12 cellular contexts compared by ENCODE assay signal in the genomic region with DNA sequence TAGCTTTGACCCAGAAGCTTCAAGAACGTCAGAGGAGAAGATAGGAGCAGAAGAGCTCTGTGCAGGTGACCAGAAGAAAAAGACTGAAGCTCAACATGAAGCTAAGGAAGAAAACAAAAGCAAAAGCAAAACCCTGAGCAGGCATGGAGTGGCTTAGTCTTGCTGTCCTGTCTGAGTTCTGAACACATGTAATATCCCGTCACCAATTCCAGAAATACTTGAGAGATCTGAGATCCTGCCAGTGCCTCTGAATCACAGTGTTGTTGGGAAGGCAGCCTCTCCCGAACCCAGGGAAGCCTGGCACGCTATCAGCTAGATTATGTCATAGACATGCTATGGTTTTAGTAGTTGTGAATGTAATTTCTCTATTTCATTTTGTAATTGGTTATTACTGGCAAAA.
DNase-seq lines count a peak whose midpoint lies in the region; ATAC-seq, FAIRE-seq and TF ChIP-seq lines count a peak whose summit lies in the region.
"Had no signal": no experiment of that assay in that cellular context is flagged by ENCODE, and none has a peak within 500 bp of the region (broad histone marks: within the 10 kb centered on the region; RNA-seq: fewer than 3 reads in every experiment).

No MANE protein-coding gene starts in this region.

- SMC1A ChIA-PET in GM12878 (lab: Charles Lee; ENCODE audit: uncharacterized antibody, unreplicated experiment), result interaction anchor here (0.6 to 0.9 kb wide), 3 partner anchors 42 to 344 kb away, joined by 3 to 5 read pairs (median 3); no protein-coding TSS in a partner anchor

- POLR2A ChIA-PET in HepG2 (lab: Yijun Ruan, JAX), result no interaction called here
- POLR2A ChIA-PET in GM12878 (lab: Charles Lee), result no interaction called here

- H3K27ac ChIP-seq in liver (ENCODE audit: low read depth in 1 of 2, low read length in 2 of 2) (no peak overlapping the region), HepG2 (ENCODE audit: extremely low read length, insufficient read depth, low read length) (no peak overlapping the region), GM12878 (ENCODE audit: control insufficient read depth, insufficient read depth) (no peak overlapping the region), left lung (no peak overlapping the region), aorta (ENCODE audit: low read depth in 1 of 2, low read length in 2 of 2) (peak overlapping the region in 1 of 2 donors; percentile 86)
- H3K27ac ChIP-seq: SJSA1 had no signal

- no peaks in the 10 kb centered on the region for H3K9me3 ChIP-seq in liver (ENCODE audit: control insufficient read depth in 4 of 4, low read length in 3 of 4)
- H3K9me3 ChIP-seq in HepG2 (ENCODE audit: low read length), result no peaks in the 10 kb centered on the region
- H3K9me3 ChIP-seq in GM12878 (replicated peaks; ENCODE audit: control insufficient read depth, insufficient read depth, low read length), result no peaks in the 10 kb centered on the region; the same call in 2 of the 3 replicates
- H3K9me3 ChIP-seq in left lung, result no peaks in the 10 kb centered on the region
- no peaks in the 10 kb centered on the region for H3K9me3 ChIP-seq in aorta (ENCODE audit: control insufficient read depth, low read length)
- H3K9me3 ChIP-seq: SJSA1 had no signal

- ATAC-seq in HepG2 (no peak), GM12878 (peak; percentile 71), left lung (peak; percentile 97), aorta (ENCODE audit: low FRiP score) (peak; percentile 89)
- no peak for ATAC-seq in stimulated activated naive B cell treated with anti-CD40 and anti-IgM and Interleukin-4, amounts not matched to agents 10 μg/mL and 1 μg/mL and 100 μg/mL, for 72 hours (replicated peaks)

- no peak for TF ChIP-seq RAD21 in liver (IDR thresholded peaks at IDR 0.05)
- no peak for TF ChIP-seq RAD21 in HepG2 (CRISPR knock-in tag; IDR thresholded peaks at IDR 0.05)
- TF ChIP-seq RAD21 in GM12878 (IDR thresholded peaks at IDR 0.05; ENCODE audit: insufficient read depth, low read depth, low read length), result no peak

- H3K36me3 ChIP-seq in liver (ENCODE audit: control insufficient read depth in 4 of 4, insufficient read depth in 3 of 4, low read depth in 1 of 4, low read length in 3 of 4) (no peaks in the 10 kb centered on the region), HepG2 (replicated peaks in 1 of 2; ENCODE audit: control insufficient read depth in 1 of 2, insufficient read depth in 2 of 2, low read length in 2 of 2) (no peaks in the 10 kb centered on the region), GM12878 (ENCODE audit: control insufficient read depth in 2 of 2, insufficient read depth in 2 of 2, low read length in 1 of 2) (no peaks in the 10 kb centered on the region), left lung (no peaks in the 10 kb centered on the region), aorta (ENCODE audit: control insufficient read depth in 1 of 2, insufficient read depth in 2 of 2, low read length in 1 of 2) (no peaks in the 10 kb centered on the region)
- H3K36me3 ChIP-seq: SJSA1 had no signal

- no peak overlapping the region for H3K27ac Mint-ChIP-seq in stimulated activated naive B cell treated with anti-CD40 and anti-IgM and Interleukin-4, amounts not matched to agents 10 μg/mL and 1 μg/mL and 100 μg/mL, for 72 hours

- H4K20me1 ChIP-seq in HepG2 (ENCODE audit: insufficient read depth, low read length) (no peaks in the 10 kb centered on the region), GM12878 (ENCODE audit: control insufficient read depth, insufficient read depth) (no peaks in the 10 kb centered on the region)

- no peak overlapping the region for H3K4me3 Mint-ChIP-seq in stimulated activated naive B cell treated with anti-CD40 and anti-IgM and Interleukin-4, amounts not matched to agents 10 μg/mL and 1 μg/mL and 100 μg/mL, for 72 hours

- H3K4me1 ChIP-seq in liver (ENCODE audit: control insufficient read depth in 4 of 4, insufficient read depth in 4 of 4, low read length in 3 of 4) (peaks cover 0 to 3% (median 0%) of the 10 kb centered on the region in 4 donors), HepG2 (ENCODE audit: insufficient read depth, low read length) (no peaks in the 10 kb centered on the region), GM12878 (ENCODE audit: control insufficient read depth, insufficient read depth, low read length) (no peaks in the 10 kb centered on the region), left lung (no peaks in the 10 kb centered on the region), aorta (ENCODE audit: control insufficient read depth in 1 of 2, insufficient read depth in 2 of 2, low read length in 2 of 2) (no peaks in the 10 kb centered on the region)
- H3K4me1 ChIP-seq: SJSA1 had no signal

- DNase-seq in HepG2 (ENCODE audit: low spot score) (no peak), GM12878 (ENCODE audit: low read depth, low spot score) (peak; percentile 3), left lung (peak in 1 of 2 donors; percentile 45), aorta (peak; percentile 79 to 80), erythroblast (lab: John Stamatoyannopoulos, UW) (no peak)
- no peak for DNase-seq in central memory CD4-positive, alpha-beta T cell
- DNase-seq in stimulated activated naive B cell treated with anti-CD40 and anti-IgM and Interleukin-4, amounts not matched to agents 10 μg/mL and 1 μg/mL and 100 μg/mL, for 72 hours, result no peak
- DNase-seq: activated CD8-positive, alpha-beta memory T cell treated with anti-CD3 and anti-CD28 coated beads, Interleukin-2, amount 50 U/mL, for 48 hours; mammary epithelial cell had no signal

- no peak overlapping the region for H2AFZ ChIP-seq in HepG2 (ENCODE audit: low read length)
- H2AFZ ChIP-seq in GM12878 (ENCODE audit: control insufficient read depth, low read depth, low read length), result peak overlapping the region; percentile 60

- intact Hi-C loops in HepG2 (cut with micrococcal nuclease; ENCODE audit: unreplicated experiment), result no loop called here
- intact Hi-C loops in GM12878 (cut with micrococcal nuclease; ENCODE audit: unreplicated experiment), result no loop called here
- intact Hi-C loops in left lung (cut with DNase I), result no loop called here
- intact Hi-C loops in aorta (cut with DNase I), result loop anchor here (10.0 kb wide), 2 partner anchors 163 to 233 kb away; partner anchors contain the start of gene ICE1 (in 1 of the 2)

- H3K4me2 ChIP-seq in HepG2 (ENCODE audit: low read depth, low read length) (no peak overlapping the region), GM12878 (ENCODE audit: control insufficient read depth, insufficient read depth) (peak overlapping the region; percentile 32; the same call in 1 of the 2 replicates)

- H3K9ac ChIP-seq in liver (ENCODE audit: low read depth in 1 of 2, low read length in 2 of 2) (no peak overlapping the region), HepG2 (ENCODE audit: insufficient read depth, low read depth, low read length) (no peak overlapping the region), GM12878 (ENCODE audit: control insufficient read depth, insufficient read depth, low read length) (no peak overlapping the region)

- TF ChIP-seq CTCF in liver (IDR thresholded peaks at IDR 0.05; ENCODE audit: low read depth, low read length, missing input control), result no peak
- TF ChIP-seq CTCF in HepG2 (CRISPR knock-in tag; IDR thresholded peaks at IDR 0.05), result no peak
- no peak for TF ChIP-seq CTCF in GM12878 (IDR thresholded peaks at IDR 0.05 in 2 of 3, conservative IDR thresholded peaks at IDR 0.05 in 1 of 3; ENCODE audit: control insufficient read depth in 2 of 3, extremely low read depth in 1 of 3, insufficient read depth in 1 of 3, low read depth in 3 of 3, low read length in 3 of 3)
- TF ChIP-seq CTCF in left lung (IDR thresholded peaks at IDR 0.05), result no peak

- 53% methylated on average over 4 of the region's 4 CpGs for WGBS in liver
- 7% methylated on average over 4 of the region's 4 CpGs for WGBS in HepG2 (ENCODE audit: low lambda C conversion rate)
- 22% methylated on average over 4 of the region's 4 CpGs for WGBS in GM12878 (ENCODE audit: insufficient coverage, insufficient replicate concordance, low lambda C conversion rate, missing lambda C conversion rate)
- WGBS in aorta, 2 donors, result 4 to 5% methylated on average over 4 of the region's 4 CpGs

- H3K36me3 Mint-ChIP-seq in stimulated activated naive B cell treated with anti-CD40 and anti-IgM and Interleukin-4, amounts not matched to agents 10 μg/mL and 1 μg/mL and 100 μg/mL, for 72 hours, result no peaks in the 10 kb centered on the region

- no TSS peak for BruUV-seq in HepG2 (replicated peaks; lab: Mats Ljungman, UMichigan)
- no TSS peak for BruUV-seq in GM12878 (replicated peaks; lab: Mats Ljungman, UMichigan)

- TF ChIP-seq EP300 in HepG2 (IDR thresholded peaks at IDR 0.05; ENCODE audit: low read depth in 2 of 2, low read length in 2 of 2), result no peak
- TF ChIP-seq EP300 in HepG2 (CRISPR knock-in tag; IDR thresholded peaks at IDR 0.05; ENCODE audit: borderline replicate concordance), result no peak
- TF ChIP-seq EP300 in GM12878 (IDR thresholded peaks at IDR 0.05; ENCODE audit: borderline replicate concordance in 1 of 2, control insufficient read depth in 1 of 2, low read depth in 2 of 2, low read length in 2 of 2), result no peak

- RAD21 ChIA-PET in GM12878 (lab: Charles Lee; ENCODE audit: unreplicated experiment), result no interaction called here

- CTCF ChIA-PET in HepG2 (lab: Yijun Ruan, JAX; ENCODE audit: low intra/inter-chr PET ratio, low total read pairs), result no interaction called here
- CTCF ChIA-PET in GM12878 (lab: Yijun Ruan, JAX), result interaction anchor here (0.7 kb wide), 1 partner anchor 192 kb away, joined by 3 read pairs; no protein-coding TSS in a partner anchor

- H3K79me2 ChIP-seq in HepG2 (ENCODE audit: insufficient read depth, low read length) (no peaks in the 10 kb centered on the region), GM12878 (ENCODE audit: control insufficient read depth, insufficient read depth, low read length) (no peaks in the 10 kb centered on the region)

- H3K4me3 ChIP-seq in liver (ENCODE audit: low read depth in 1 of 3, low read length in 3 of 3) (no peak overlapping the region), HepG2 (replicated peaks in 1 of 3; ENCODE audit: insufficient read depth in 1 of 3, low read depth in 2 of 3, low read length in 3 of 3) (no peak overlapping the region), GM12878 (no peak overlapping the region), left lung (no peak overlapping the region), aorta (ENCODE audit: low read length in 2 of 2) (peak overlapping the region; percentile 52 to 97)
- H3K4me3 ChIP-seq: SJSA1 had no signal

- H3K9me3 Mint-ChIP-seq in stimulated activated naive B cell treated with anti-CD40 and anti-IgM and Interleukin-4, amounts not matched to agents 10 μg/mL and 1 μg/mL and 100 μg/mL, for 72 hours, result peaks cover 2 to 4% of the 10 kb centered on the region in 2 donors

- in situ Hi-C loops in HepG2 (cut with HindIII; ENCODE audit: extremely low pct_ligation_motif_present, low pct_unique_long_range_greater_than_20kb) (no loop called here), GM12878 (cut with MboI) (no loop called here)

- H3K27me3 Mint-ChIP-seq in stimulated activated naive B cell treated with anti-CD40 and anti-IgM and Interleukin-4, amounts not matched to agents 10 μg/mL and 1 μg/mL and 100 μg/mL, for 72 hours, result peaks cover 0 to 6% of the 10 kb centered on the region in 2 donors

- H3K27me3 ChIP-seq in liver (ENCODE audit: control insufficient read depth in 4 of 4, insufficient read depth in 4 of 4, low read length in 3 of 4) (peaks cover 0 to 7% (median 0%) of the 10 kb centered on the region in 4 donors), HepG2 (ENCODE audit: control insufficient read depth in 1 of 2, insufficient read depth in 2 of 2, low read length in 2 of 2) (peaks cover 0 to 9% of the 10 kb centered on the region in 2 experiments; a peak in 1 of 5 replicates), GM12878 (replicated peaks in 1 of 2; ENCODE audit: control insufficient read depth in 2 of 2, insufficient read depth in 2 of 2, low read length in 1 of 2) (no peaks in the 10 kb centered on the region), left lung (no peaks in the 10 kb centered on the region), aorta (ENCODE audit: control insufficient read depth in 1 of 2, insufficient read depth in 2 of 2, low read length in 1 of 2) (no peaks in the 10 kb centered on the region)
- H3K27me3 ChIP-seq: SJSA1 had no signal

- FAIRE-seq in HepG2 (lab: Jason Lieb, UNC) (no peak), GM12878 (lab: Jason Lieb, UNC) (no peak)
- FAIRE-seq: A204.1 had no signal

- TF ChIP-seq POLR2A in HepG2 (IDR thresholded peaks at IDR 0.05; ENCODE audit: insufficient read depth in 1 of 2, low read depth in 2 of 2, low read length in 2 of 2) (no peak), GM12878 (IDR thresholded peaks at IDR 0.05; ENCODE audit: low read depth, low read length) (no peak), erythroblast (IDR thresholded peaks at IDR 0.05; ENCODE audit: low read length) (no peak)

- peaks cover 0 to 1% of the 10 kb centered on the region in 2 donors for H3K4me1 Mint-ChIP-seq in stimulated activated naive B cell treated with anti-CD40 and anti-IgM and Interleukin-4, amounts not matched to agents 10 μg/mL and 1 μg/mL and 100 μg/mL, for 72 hours

Comparison
In these comparisons a context has a peak if more than half of its experiments do, and no peak if none do; other contexts are left out.
1. H3K4me3 ChIP-seq: peak in aorta (2 of 2); none in liver (0 of 3), HepG2 (0 of 3), GM12878 (single experiment) and left lung (0 of 2).
2. ATAC-seq: peak in GM12878 (single experiment), left lung (single experiment) and aorta (single experiment); none in HepG2 (single experiment) and stimulated activated naive B cell treated with anti-CD40 and anti-IgM and Interleukin-4, amounts not matched to agents 10 μg/mL and 1 μg/mL and 100 μg/mL, for 72 hours (0 of 2).
3. DNase-seq: peak in GM12878 (single experiment) and aorta (2 of 2); none in HepG2 (single experiment), erythroblast (0 of 2), central memory CD4-positive, alpha-beta T cell (single experiment) and stimulated activated naive B cell treated with anti-CD40 and anti-IgM and Interleukin-4, amounts not matched to agents 10 μg/mL and 1 μg/mL and 100 μg/mL, for 72 hours (single experiment).
4. intact Hi-C loops: an anchor here in aorta (10.0 kb wide); none called in HepG2, GM12878 and left lung.